1 cellular context compared by ENCODE assay signal in genomic region chrX:129931411-129932136, GRCh38.
TF ChIP-seq lines count a peak whose summit lies in the region.

No MANE protein-coding gene starts in this region.

TF ChIP-seq in HEK293, 187 proteins besides CTCF, POLR2A, EP300 and RAD21 (continued from another document):
- TF ChIP-seq, protein P1, sequence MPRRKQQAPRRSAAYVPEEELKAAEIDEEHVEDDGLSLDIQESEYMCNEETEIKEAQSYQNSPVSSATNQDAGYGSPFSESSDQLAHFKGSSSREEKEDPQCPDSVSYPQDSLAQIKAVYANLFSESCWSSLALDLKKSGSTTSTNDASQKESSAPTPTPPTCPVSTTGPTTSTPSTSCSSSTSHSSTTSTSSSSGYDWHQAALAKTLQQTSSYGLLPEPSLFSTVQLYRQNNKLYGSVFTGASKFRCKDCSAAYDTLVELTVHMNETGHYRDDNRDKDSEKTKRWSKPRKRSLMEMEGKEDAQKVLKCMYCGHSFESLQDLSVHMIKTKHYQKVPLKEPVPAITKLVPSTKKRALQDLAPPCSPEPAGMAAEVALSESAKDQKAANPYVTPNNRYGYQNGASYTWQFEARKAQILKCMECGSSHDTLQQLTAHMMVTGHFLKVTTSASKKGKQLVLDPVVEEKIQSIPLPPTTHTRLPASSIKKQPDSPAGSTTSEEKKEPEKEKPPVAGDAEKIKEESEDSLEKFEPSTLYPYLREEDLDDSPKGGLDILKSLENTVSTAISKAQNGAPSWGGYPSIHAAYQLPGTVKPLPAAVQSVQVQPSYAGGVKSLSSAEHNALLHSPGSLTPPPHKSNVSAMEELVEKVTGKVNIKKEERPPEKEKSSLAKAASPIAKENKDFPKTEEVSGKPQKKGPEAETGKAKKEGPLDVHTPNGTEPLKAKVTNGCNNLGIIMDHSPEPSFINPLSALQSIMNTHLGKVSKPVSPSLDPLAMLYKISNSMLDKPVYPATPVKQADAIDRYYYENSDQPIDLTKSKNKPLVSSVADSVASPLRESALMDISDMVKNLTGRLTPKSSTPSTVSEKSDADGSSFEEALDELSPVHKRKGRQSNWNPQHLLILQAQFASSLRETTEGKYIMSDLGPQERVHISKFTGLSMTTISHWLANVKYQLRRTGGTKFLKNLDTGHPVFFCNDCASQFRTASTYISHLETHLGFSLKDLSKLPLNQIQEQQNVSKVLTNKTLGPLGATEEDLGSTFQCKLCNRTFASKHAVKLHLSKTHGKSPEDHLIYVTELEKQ (tag by site-specific recombination; IDR thresholded peaks at IDR 0.05; ENCODE audit: borderline replicate concordance) = no peak
- TF ChIP-seq ZNF473 (tag by site-specific recombination; IDR thresholded peaks at IDR 0.05) (no peak), ZNF350 (tag by site-specific recombination; IDR thresholded peaks at IDR 0.05) (no peak), KLF17 (tag by site-specific recombination; IDR thresholded peaks at IDR 0.05) (peak; percentile 71), SP7 (tag by site-specific recombination; IDR thresholded peaks at IDR 0.05) (peak; percentile 68; the same call in 1 of the 2 replicates), ZNF133 (tag by site-specific recombination; IDR thresholded peaks at IDR 0.05) (0 out of 2 replicates have a peak, but pooled peaks have one; percentile 85), ZNF510 (tag by site-specific recombination; IDR thresholded peaks at IDR 0.05; ENCODE audit: insufficient replicate concordance) (no peak), ZBTB21 (tag by site-specific recombination; IDR thresholded peaks at IDR 0.05) (no peak), ZNF416 (tag by site-specific recombination; IDR thresholded peaks at IDR 0.05) (no peak), KLF1 (tag by site-specific recombination; IDR thresholded peaks at IDR 0.05) (peak; percentile 92), YY1 (tag by site-specific recombination; IDR thresholded peaks at IDR 0.05) (no peak), SCRT2 (tag by site-specific recombination; IDR thresholded peaks at IDR 0.05) (no peak), ZNF777 (tag by site-specific recombination; IDR thresholded peaks at IDR 0.05; ENCODE audit: borderline replicate concordance) (peak; percentile 68; the same call in 1 of the 2 replicates)
